29 cellular contexts compared by ENCODE assay signal in genomic region chr4:126834854-126835253, GRCh38.
"Had no signal": no experiment of that assay in that cellular context is flagged by ENCODE, and none has a peak within 500 bp of the region (broad histone marks: within the 10 kb centered on the region; RNA-seq: fewer than 3 reads in every experiment).

No MANE protein-coding gene starts in this region.

- H3K27me3 Mint-ChIP-seq: stimulated activated memory B cell treated with anti-CD40 and anti-IgM and Interleukin-4, amounts not matched to agents 10 μg/mL and 1 μg/mL and 100 μg/mL, for 72 hours; stimulated activated naive B cell treated with anti-CD40 and anti-IgM and Interleukin-4, amounts not matched to agents 10 μg/mL and 1 μg/mL and 100 μg/mL, for 72 hours; stimulated activated naive CD8-positive, alpha-beta T cell treated with anti-CD3 and anti-CD28 coated beads, Interleukin-15, amount 100 ng/mL, for 72 hours; stimulated activated naive CD8-positive, alpha-beta T cell treated with anti-CD3 and anti-CD28 coated beads, Interleukin-15, Interleukin-2, amounts not matched to agents 100 ng/mL and 50 ng/mL, for 24 hours; type B pancreatic cell had no signal

- H3K4me1 Mint-ChIP-seq: stimulated activated effector memory CD8-positive, alpha-beta T cell treated with anti-CD3 and anti-CD28 coated beads, Interleukin-12 subunit alpha, Interleukin-12 subunit beta, amount 100 ng/mL, for 72 hours; stimulated activated memory B cell treated with anti-CD40 and anti-IgM and Interleukin-4, amounts not matched to agents 10 μg/mL and 1 μg/mL and 100 μg/mL, for 72 hours; stimulated activated naive B cell treated with anti-CD40 and anti-IgM and Interleukin-4, amounts not matched to agents 10 μg/mL and 1 μg/mL and 100 μg/mL, for 72 hours; stimulated activated naive CD8-positive, alpha-beta T cell treated with anti-CD3 and anti-CD28 coated beads, Interleukin-15, amount 100 ng/mL, for 72 hours had no signal

- H3K4me3 ChIP-seq: stomach, suprapubic skin, testis, thoracic aorta, thyroid gland, tibial artery, tibial nerve, transverse colon, upper lobe of left lung, upper lobe of right lung, uterus, vagina had no signal

- H3K36me3 Mint-ChIP-seq: stimulated activated effector memory CD8-positive, alpha-beta T cell treated with anti-CD3 and anti-CD28 coated beads, Interleukin-12 subunit alpha, Interleukin-12 subunit beta, amount 100 ng/mL, for 72 hours; stimulated activated memory B cell treated with anti-CD40 and anti-IgM and Interleukin-4, amounts not matched to agents 10 μg/mL and 1 μg/mL and 100 μg/mL, for 72 hours; stimulated activated naive B cell treated with anti-CD40 and anti-IgM and Interleukin-4, amounts not matched to agents 10 μg/mL and 1 μg/mL and 100 μg/mL, for 72 hours had no signal

- H3K27me3 ChIP-seq: stomach, suprapubic skin, testis, thyroid gland, tibial artery, tibial nerve, transverse colon, upper lobe of left lung, upper lobe of right lung, uterus, vagina had no signal

- ATAC-seq: stimulated activated effector memory CD8-positive, alpha-beta T cell treated with anti-CD3 and anti-CD28 coated beads, Interleukin-12 subunit alpha, Interleukin-12 subunit beta, amount 100 ng/mL, for 72 hours; stimulated activated memory B cell treated with anti-CD40 and anti-IgM and Interleukin-4, amounts not matched to agents 10 μg/mL and 1 μg/mL and 100 μg/mL, for 72 hours; stimulated activated naive B cell treated with anti-CD40 and anti-IgM and Interleukin-4, amounts not matched to agents 10 μg/mL and 1 μg/mL and 100 μg/mL, for 72 hours; stimulated activated naive CD8-positive, alpha-beta T cell treated with anti-CD3 and anti-CD28 coated beads, Interleukin-15, amount 100 ng/mL, for 72 hours; stimulated activated naive CD8-positive, alpha-beta T cell treated with anti-CD3 and anti-CD28 coated beads, Interleukin-15, Interleukin-2, amounts not matched to agents 100 U/mL and 50 U/mL, for 24 hours; upper lobe of right lung had no signal

- H3K27ac ChIP-seq: stomach, suprapubic skin, testis, thoracic aorta, thyroid gland, tibial artery, tibial nerve, transverse colon, upper lobe of left lung, upper lobe of right lung, uterus, vagina had no signal

- H3K4me1 ChIP-seq: stomach, suprapubic skin, testis, thyroid gland, tibial nerve, transverse colon, upper lobe of left lung, upper lobe of right lung, uterus, vagina had no signal

- FAIRE-seq: urothelium cell line had no signal

- H3K36me3 ChIP-seq: stomach, suprapubic skin, thoracic aorta, thyroid gland, tibial artery, tibial nerve, transverse colon, upper lobe of left lung, upper lobe of right lung, uterus, vagina had no signal

- H3K9me3 ChIP-seq: testis, thyroid gland had no signal

- H3K27ac Mint-ChIP-seq: stimulated activated effector memory CD8-positive, alpha-beta T cell treated with anti-CD3 and anti-CD28 coated beads, Interleukin-12 subunit alpha, Interleukin-12 subunit beta, amount 100 ng/mL, for 72 hours; stimulated activated memory B cell treated with anti-CD40 and anti-IgM and Interleukin-4, amounts not matched to agents 10 μg/mL and 1 μg/mL and 100 μg/mL, for 72 hours; stimulated activated naive B cell treated with anti-CD40 and anti-IgM and Interleukin-4, amounts not matched to agents 10 μg/mL and 1 μg/mL and 100 μg/mL, for 72 hours; stimulated activated naive CD8-positive, alpha-beta T cell treated with anti-CD3 and anti-CD28 coated beads, Interleukin-15, amount 100 ng/mL, for 72 hours; stimulated activated naive CD8-positive, alpha-beta T cell treated with anti-CD3 and anti-CD28 coated beads, Interleukin-15, Interleukin-2, amounts not matched to agents 100 ng/mL and 50 ng/mL, for 24 hours; type B pancreatic cell had no signal

- H3K4me3 Mint-ChIP-seq: stimulated activated effector memory CD8-positive, alpha-beta T cell treated with anti-CD3 and anti-CD28 coated beads, Interleukin-12 subunit alpha, Interleukin-12 subunit beta, amount 100 ng/mL, for 72 hours; stimulated activated memory B cell treated with anti-CD40 and anti-IgM and Interleukin-4, amounts not matched to agents 10 μg/mL and 1 μg/mL and 100 μg/mL, for 72 hours; stimulated activated naive B cell treated with anti-CD40 and anti-IgM and Interleukin-4, amounts not matched to agents 10 μg/mL and 1 μg/mL and 100 μg/mL, for 72 hours; stimulated activated naive CD8-positive, alpha-beta T cell treated with anti-CD3 and anti-CD28 coated beads, Interleukin-15, amount 100 ng/mL, for 72 hours; stimulated activated naive CD8-positive, alpha-beta T cell treated with anti-CD3 and anti-CD28 coated beads, Interleukin-15, Interleukin-2, amounts not matched to agents 100 ng/mL and 50 ng/mL, for 24 hours; type B pancreatic cell had no signal

- DNase-seq: stimulated activated CD4-positive, alpha-beta T cell treated with anti-CD3 and anti-CD28 coated beads, Interleukin-2, amount 100 ng/mL, for 48 hours; stimulated activated CD4-positive, alpha-beta T cell treated with anti-CD3 and anti-CD28 coated beads, Interleukin-4, amount 100 ng/mL, for 1 hour; stimulated activated CD4-positive, alpha-beta T cell treated with anti-CD3 and anti-CD28 coated beads, Interleukin-4, amount 100 ng/mL, for 24 hours; stimulated activated CD4-positive, alpha-beta T cell treated with anti-CD3 and anti-CD28 coated beads, Interleukin-4, amount 100 ng/mL, for 4 hours; stimulated activated CD8-positive, alpha-beta memory T cell treated with anti-CD3 and anti-CD28 coated beads, Interleukin-4, amount 100 ng/mL, for 48 hours; stimulated activated naive B cell treated with anti-CD40 and anti-IgM and Interleukin-4, amounts not matched to agents 10 μg/mL and 1 μg/mL and 100 μg/mL, for 72 hours; stimulated activated naive CD4-positive, alpha-beta T cell; stimulated activated naive CD4-positive, alpha-beta T cell treated with Interleukin-2 at 50 U/mL for 16 hours; stimulated activated naive CD8-positive, alpha-beta T cell treated with anti-CD3 and anti-CD28 coated beads, Interleukin-15, amount 100 ng/mL, for 72 hours; stimulated activated naive CD8-positive, alpha-beta T cell treated with anti-CD3 and anti-CD28 coated beads, Interleukin-15, Interleukin-2, amounts not matched to agents 100 U/mL and 50 U/mL, for 24 hours; stomach; substantia nigra; testis; thyroid gland; tibial artery; transverse colon; trophoblast cell; upper lobe of left lung; upper lobe of right lung; uterus had no signal
